ENCODE assay signal across 8 cellular contexts in genomic region chr9:93566408-93567270, GRCh38. TPM values are rescaled to one million over a fixed set of nuclear protein-coding genes. Genes with fewer than 3 reads are reported as not detected.
DNase-seq lines count a peak whose midpoint lies in the region; ATAC-seq and TF ChIP-seq lines count a peak whose summit lies in the region.

No MANE protein-coding gene starts in this region.

- no peaks in the 10 kb centered on the region for H4K20me1 ChIP-seq in SU-DHL-6 (ENCODE audit: low read depth, low read length)

- H3K4me2 ChIP-seq in SU-DHL-6 (ENCODE audit: low read depth, low read length, poor library complexity, severe bottlenecking) = peak overlapping the region; percentile 66

- peak; percentile 91 for ATAC-seq in HG02759 (IDR thresholded peaks at IDR 0.05; ENCODE audit: unreplicated experiment)
- peak; percentile 98 to 99 (median 99) for ATAC-seq in heart left ventricle
- peak; percentile 99 for ATAC-seq in upper lobe of right lung

- TF ChIP-seq POLR2A in heart left ventricle (IDR thresholded peaks at IDR 0.05) = peak; percentile 74 to 96

- no peaks in the 10 kb centered on the region for H3K9me3 ChIP-seq in SU-DHL-6 (ENCODE audit: insufficient read depth, low read length)
- peaks cover 0 to 10% (median 0%) of the 10 kb centered on the region in 12 donors for H3K9me3 ChIP-seq in heart left ventricle
- H3K9me3 ChIP-seq in upper lobe of right lung = no peaks in the 10 kb centered on the region

- no peaks in the 10 kb centered on the region for H3K79me2 ChIP-seq in SU-DHL-6 (ENCODE audit: insufficient read depth, low read length)

- peaks cover 0 to 25% (median 11%) of the 10 kb centered on the region in 12 donors for H3K4me1 ChIP-seq in heart left ventricle
- H3K4me1 ChIP-seq in upper lobe of right lung = peaks cover 10% of the 10 kb centered on the region

- H3K9me2 ChIP-seq in SU-DHL-6 (replicated peaks; ENCODE audit: insufficient read depth, low read length) = no peaks in the 10 kb centered on the region

- peaks cover 6% of the 10 kb centered on the region; the same call in 1 of the 2 replicates for H3K36me3 ChIP-seq in SU-DHL-6 (ENCODE audit: low read length)
- H3K36me3 ChIP-seq in heart left ventricle = peaks cover 0 to 39% (median 36%) of the 10 kb centered on the region in 9 donors
- peaks cover 38% of the 10 kb centered on the region for H3K36me3 ChIP-seq in upper lobe of right lung

- DNase-seq in NCI-H128 (lab: John Stamatoyannopoulos, UW; ENCODE audit: unreplicated experiment) = peak; percentile 94
- DNase-seq in heart left ventricle = peak; percentile 98 to 100 (median 99)
- peak; percentile 98 to 100 (median 99) for DNase-seq in posterior cingulate gyrus
- peak; percentile 100 for DNase-seq in upper lobe of right lung

- H3K27me3 ChIP-seq in SU-DHL-6 (ENCODE audit: low read length) (no peaks in the 10 kb centered on the region), heart left ventricle (no peaks in the 10 kb centered on the region), upper lobe of right lung (no peaks in the 10 kb centered on the region)

- 1 to 2% (median 2%) methylated on average over 62 to 69 of the region's 69 CpGs for WGBS in adipose tissue, 3 donors
- 2 to 5% (median 3%) methylated on average over 29 to 69 of the region's 69 CpGs for WGBS in heart left ventricle, 4 donors

- H3K9ac ChIP-seq in SU-DHL-6 (ENCODE audit: low read length) = peak overlapping the region; percentile 81

- H3F3A ChIP-seq in SU-DHL-6 (ENCODE audit: insufficient read depth) = 0 out of 2 replicates have a peak, but pooled peaks cover 21% of the 10 kb centered on the region

- peak overlapping the region; percentile 57 for H2AFZ ChIP-seq in SU-DHL-6 (ENCODE audit: low read depth, low read length, severe bottlenecking)

- peak overlapping the region; percentile 45 for H3K27ac ChIP-seq in SU-DHL-6 (ENCODE audit: low read depth, low read length)
- peak overlapping the region; percentile 74 for H3K27ac ChIP-seq in adipose tissue (ENCODE audit: low read depth, low read length)
- H3K27ac ChIP-seq in heart left ventricle = peak overlapping the region; percentile 87 to 98 (median 96)
- H3K27ac ChIP-seq in upper lobe of right lung = peak overlapping the region; percentile 97

- H3K4me3 ChIP-seq in SU-DHL-6 (ENCODE audit: insufficient read depth, low read length, poor library complexity, severe bottlenecking) (peak overlapping the region; percentile 54), heart left ventricle (peak overlapping the region; percentile 4 to 75 (median 66)), upper lobe of right lung (peak overlapping the region; percentile 66)

- intact Hi-C loops in heart left ventricle (cut with DNase I) = loop anchor here in 9 of 10 donors (1.0 to 10.0 kb wide), 13 partner anchors 9 to 472 kb away; partner anchors contain the start of genes FAM120A (in 6 of the 9), FAM120AOS (in 6 of the 9) and CARD19 (in 1 of the 9)
- intact Hi-C loops in posterior cingulate gyrus (cut with DNase I) = loop anchor here (1.0 to 10.0 kb wide), 3 partner anchors 99 to 412 kb away; partner anchors contain the start of gene FAM120A
- intact Hi-C loops in upper lobe of right lung (cut with DNase I) = no loop called here

- peak; percentile 86 for TF ChIP-seq CTCF in GM12873 (IDR thresholded peaks at IDR 0.05; ENCODE audit: insufficient read depth, low read depth, low read length, missing control alignments)
- peak; percentile 81 for TF ChIP-seq CTCF in SU-DHL-6 (IDR thresholded peaks at IDR 0.05; ENCODE audit: insufficient read depth, low read length, poor library complexity, severe bottlenecking)
- peak; percentile 94 to 100 (median 98) for TF ChIP-seq CTCF in heart left ventricle (IDR thresholded peaks at IDR 0.05)
- peak; percentile 98 for TF ChIP-seq CTCF in upper lobe of right lung (IDR thresholded peaks at IDR 0.05)

RNA-seq across cellular contexts. Expression of gene PHF2, which starts 9.7 kb away (rescaled TPM):
- polyA plus RNA-seq in adipose tissue (10 to 100 TPM in 2 of 3 donors, 1 to 10 TPM in 1; 9.5 to 25.1 (median 17.6) TPM), heart left ventricle (10 to 100 TPM; 18.8 to 20.4 TPM)
- total RNA-seq in heart left ventricle (10 to 100 TPM; 19.5 to 37.2 (median 22.4) TPM), upper lobe of right lung (37.0 TPM)

Comparison
In these comparisons a context has a peak if more than half of its experiments do, and no peak if none do; other contexts are left out.
1. Peak in every context shown above with its lines: DNase-seq, ATAC-seq, H3K4me3 ChIP-seq and H3K27ac ChIP-seq.
2. H3K27ac ChIP-seq: peak in every context shown above with its lines; median percentile 97 in upper lobe of right lung; 96 in heart left ventricle; 74 in adipose tissue; 45 in SU-DHL-6.